25 cellular contexts compared by ENCODE assay signal in the genomic region with DNA sequence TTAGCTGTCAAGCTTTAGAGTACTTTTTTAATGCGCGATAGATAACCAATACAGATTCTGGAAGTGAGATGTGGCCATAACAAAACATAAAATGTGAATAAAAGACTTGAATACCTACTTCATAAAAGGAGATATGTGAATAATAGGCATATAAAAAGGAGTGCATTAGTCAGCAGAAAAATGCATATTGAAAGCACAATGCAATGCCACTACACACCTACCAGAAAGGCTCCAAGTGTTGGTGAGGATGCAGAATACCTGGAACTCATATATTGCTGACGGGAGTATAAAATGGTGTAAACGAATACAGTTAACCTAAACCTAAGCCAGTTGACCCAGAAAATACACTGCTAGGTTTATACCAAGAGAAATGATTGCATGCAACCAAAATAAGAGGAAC.
"Had no signal": no experiment of that assay in that cellular context is flagged by ENCODE, and none has a peak within 500 bp of the region (broad histone marks: within the 10 kb centered on the region; RNA-seq: fewer than 3 reads in every experiment).

No MANE protein-coding gene starts in this region.

- H3K27ac ChIP-seq: epithelial cell of prostate, esophagus squamous epithelium, gastrocnemius medialis, heart right ventricle, left lung, lower lobe of right lung had no signal

- H3K27me3 ChIP-seq: esophagus squamous epithelium, gastrocnemius medialis, left lung had no signal

- H3K36me3 ChIP-seq: esophagus squamous epithelium, gastrocnemius medialis, heart right ventricle, left lung, lower lobe of right lung had no signal

- FAIRE-seq: endometrium, keratinocyte had no signal

- H3K4me3 ChIP-seq: esophagus squamous epithelium, gastrocnemius medialis, heart right ventricle, left lung, lower lobe of right lung, mucosa of descending colon had no signal

- H3K4me1 ChIP-seq: esophagus squamous epithelium, gastrocnemius medialis, heart right ventricle, left lung, lower lobe of right lung had no signal

- DNase-seq: cortex of kidney; effector CD8-positive, alpha-beta T cell; effector memory CD8-positive, alpha-beta T cell; endodermal cell; erythroblast; esophagus squamous epithelium; foreskin fibroblast; foreskin melanocyte; gastrocnemius medialis; glutamatergic neuron; head of caudate nucleus; heart right ventricle; hippocampal formation; left cardiac atrium; left lung; left ventricle myocardium superior; lower lobe of right lung; mesenchymal stem cell; mucosa of descending colon; naive B cell; naive thymus-derived CD8-positive, alpha-beta T cell had no signal

- ATAC-seq: effector memory CD8-positive, alpha-beta T cell; esophagus mucosa; gastrocnemius medialis; heart right ventricle; left cardiac atrium; left lung; left ventricle myocardium superior; lower lobe of right lung; mucosa of descending colon; naive thymus-derived CD8-positive, alpha-beta T cell had no signal

- H3K9me3 ChIP-seq: esophagus squamous epithelium, gastrocnemius medialis, left lung, lower lobe of right lung, mucosa of descending colon had no signal
